In genomic region chr12:48998497-48999353, GRCh38 we compare ENCODE assay signal across 8 cellular contexts. TPM values are rescaled to one million over a fixed set of nuclear protein-coding genes. Genes with fewer than 3 reads are reported as not detected.
DNase-seq lines count a peak whose midpoint lies in the region; ATAC-seq and TF ChIP-seq lines count a peak whose summit lies in the region.
"Had no signal": no experiment of that assay in that cellular context is flagged by ENCODE, and none has a peak within 500 bp of the region (broad histone marks: within the 10 kb centered on the region; RNA-seq: fewer than 3 reads in every experiment).

No MANE protein-coding gene starts in this region.

- TF ChIP-seq POLR2A in tibial nerve (IDR thresholded peaks at IDR 0.05), result no peak

- H3K36me3 ChIP-seq in tibial nerve, result peaks cover 0 to 35% (median 4%) of the 10 kb centered on the region in 3 donors

- H3K4me3 ChIP-seq in right cardiac atrium (ENCODE audit: low read length), result peak overlapping the region; percentile 11
- H3K4me3 ChIP-seq in tibial nerve, result peak overlapping the region; percentile 18 to 58 (median 34)

- 1% methylated on average over 48 of the region's 48 CpGs for WGBS in right cardiac atrium
- 2% methylated on average over 29 to 44 of the region's 48 CpGs for WGBS in tibial nerve, 2 donors

- TF ChIP-seq CTCF in tibial nerve (IDR thresholded peaks at IDR 0.05), result no peak

- H3K27me3 ChIP-seq in right cardiac atrium (ENCODE audit: control insufficient read depth, insufficient read depth), result no peaks in the 10 kb centered on the region
- H3K27me3 ChIP-seq in tibial nerve, result peaks cover 0 to 89% of the 10 kb centered on the region in 2 donors

- intact Hi-C loops in right cardiac atrium (cut with DNase I), result loop anchor here in 1 of 4 donors (5.0 kb wide), 1 partner anchor 146 kb away; the partner anchor contains the start of gene DDX23

- H3K9me3 ChIP-seq in right cardiac atrium (ENCODE audit: control insufficient read depth, low read length) (no peaks in the 10 kb centered on the region), tibial nerve (no peaks in the 10 kb centered on the region)

- H3K4me1 ChIP-seq in right cardiac atrium (ENCODE audit: control insufficient read depth, insufficient read depth, low read length) (peaks cover 7% of the 10 kb centered on the region), tibial nerve (peaks cover 0 to 58% (median 35%) of the 10 kb centered on the region in 4 donors)

- ATAC-seq in right cardiac atrium, result no peak

- no peak for TF ChIP-seq EP300 in tibial nerve (IDR thresholded peaks at IDR 0.05)

- H3K27ac ChIP-seq in right cardiac atrium (ENCODE audit: low read length), result no peak overlapping the region
- H3K27ac ChIP-seq in tibial nerve, result no peak overlapping the region
- H3K27ac ChIP-seq: C4-2B had no signal

- DNase-seq in NCI-H146 (lab: John Stamatoyannopoulos, UW) (peak; percentile 54), NCI-H146 treated with DMSO at 0.1 percent for 48 hours (lab: John Stamatoyannopoulos, UW; ENCODE audit: unreplicated experiment) (no peak), SW480 (ENCODE audit: low spot score) (peak; percentile 67), right cardiac atrium (peak in 1 of 3 donors; percentile 69), tibial nerve (ENCODE audit: low spot score in 2 of 2) (no peak), amygdala (lab: John Stamatoyannopoulos, UW) (no peak)

RNA-seq across cellular contexts. Expression of gene DDN, which starts 0.5 kb away (rescaled TPM):
- 1 to 10 TPM in 2 of 4 donors, under 1 TPM in 2; 0.42 to 2.8 (median 1.1) TPM for total RNA-seq in right cardiac atrium
- 1.6 TPM for polyA plus RNA-seq in right cardiac atrium
- not detected for total RNA-seq in tibial nerve

RNA-seq across cellular contexts. Expression of gene PRKAG1, which starts 19.9 kb away (rescaled TPM):
- total RNA-seq in right cardiac atrium, result 10 to 100 TPM; 65.7 to 88.9 (median 80.7) TPM
- 72.4 TPM for polyA plus RNA-seq in right cardiac atrium
- total RNA-seq in tibial nerve, result 10 to 100 TPM; 40.6 to 60.7 (median 46.1) TPM

RNA-seq across cellular contexts. Expression of gene WNT1, which starts 20.6 kb away (rescaled TPM):
- total RNA-seq in right cardiac atrium, result not detected
- polyA plus RNA-seq in right cardiac atrium, result not detected
- not detected for total RNA-seq in tibial nerve
- total RNA-seq: glomerular endothelial cell had no signal

RNA-seq across cellular contexts. Expression of gene WNT10B, which starts 27.2 kb away (rescaled TPM):
- 1 to 10 TPM in 1 of 4 donors, under 1 TPM in 3; 0.57 to 1.7 (median 0.73) TPM for total RNA-seq in right cardiac atrium
- polyA plus RNA-seq in right cardiac atrium, result 0.66 TPM
- total RNA-seq in tibial nerve, result 10 to 100 TPM in 1 of 4 donors, 1 to 10 TPM in 2, under 1 TPM in 1; 0.60 to 11.0 (median 3.6) TPM
- total RNA-seq: glomerular endothelial cell had no signal

RNA-seq across cellular contexts. Expression of gene ARF3, which starts 41.4 kb away (rescaled TPM):
- total RNA-seq in right cardiac atrium (10 to 100 TPM; 75.6 to 94.8 (median 80.6) TPM), tibial nerve (10 to 100 TPM; 45.3 to 55.2 (median 49.3) TPM)
- polyA plus RNA-seq in right cardiac atrium, result 65.0 TPM

Comparison
In these comparisons a context has a peak if more than half of its experiments do, and no peak if none do; other contexts are left out.
1. DNase-seq: peak in NCI-H146 (single experiment) and SW480 (single experiment); none in NCI-H146 treated with DMSO at 0.1 percent for 48 hours (single experiment), tibial nerve (0 of 2) and amygdala (0 of 56).